19 cellular contexts compared by ENCODE assay signal in genomic region chr16:65657556-65657955, GRCh38.
DNase-seq lines count a peak whose midpoint lies in the region; ATAC-seq, FAIRE-seq and TF ChIP-seq lines count a peak whose summit lies in the region.
"Had no signal": no experiment of that assay in that cellular context is flagged by ENCODE, and none has a peak within 500 bp of the region (broad histone marks: within the 10 kb centered on the region; RNA-seq: fewer than 3 reads in every experiment).

No MANE protein-coding gene starts in this region.

- H3K27me3 ChIP-seq in A673 (replicated peaks; ENCODE audit: insufficient read depth, low read depth, low read length, poor library complexity), result no peaks in the 10 kb centered on the region
- no peaks in the 10 kb centered on the region for H3K27me3 ChIP-seq in GM23248 (replicated peaks; ENCODE audit: insufficient read depth)
- H3K27me3 ChIP-seq in bronchial epithelial cell (ENCODE audit: control insufficient read depth, insufficient read depth, low read length), result no peaks in the 10 kb centered on the region
- no peaks in the 10 kb centered on the region for H3K27me3 ChIP-seq in lower lobe of right lung (ENCODE audit: low read depth)
- H3K27me3 ChIP-seq: MG63 had no signal

- TF ChIP-seq CTCF in A673 (conservative IDR thresholded peaks at IDR 0.05; ENCODE audit: low read depth, low read length) (no peak), bronchial epithelial cell (IDR thresholded peaks at IDR 0.05; ENCODE audit: insufficient read depth, low read length, severe bottlenecking) (no peak), lower lobe of right lung (IDR thresholded peaks at IDR 0.05) (no peak)

- ATAC-seq in lower lobe of right lung, result no peak
- ATAC-seq in GM18870 (IDR thresholded peaks at IDR 0.05; ENCODE audit: unreplicated experiment), result no peak
- ATAC-seq in HG03025 (IDR thresholded peaks at IDR 0.05; ENCODE audit: low FRiP score, unreplicated experiment), result no peak
- ATAC-seq in HG02588 (IDR thresholded peaks at IDR 0.05; ENCODE audit: unreplicated experiment), result no peak
- ATAC-seq: GM12878 had no signal

- no peaks in the 10 kb centered on the region for H3K9me3 ChIP-seq in A673 (ENCODE audit: low read depth, low read length, poor library complexity, severe bottlenecking)
- H3K9me3 ChIP-seq in GM23248 (ENCODE audit: low read depth), result no peaks in the 10 kb centered on the region
- H3K9me3 ChIP-seq in lower lobe of right lung, result no peaks in the 10 kb centered on the region
- H3K9me3 ChIP-seq: MG63 had no signal

- BruUV-seq in A673 (replicated peaks; lab: Mats Ljungman, UMichigan), result no TSS peak

- H3K36me3 ChIP-seq in A673 (ENCODE audit: insufficient read depth, low read length, poor library complexity, severe bottlenecking) (no peaks in the 10 kb centered on the region), GM23248 (ENCODE audit: low read depth) (no peaks in the 10 kb centered on the region), bronchial epithelial cell (ENCODE audit: control insufficient read depth, insufficient read depth, low read length) (no peaks in the 10 kb centered on the region), lower lobe of right lung (no peaks in the 10 kb centered on the region)
- H3K36me3 ChIP-seq: MG63 had no signal

- H2AFZ ChIP-seq in GM23248, result no peak overlapping the region

- in situ Hi-C loops in GM23248 (cut with MboI), result no loop called here

- H3K4me3 ChIP-seq in A673 (ENCODE audit: low read depth, low read length, poor library complexity, severe bottlenecking), result no peak overlapping the region
- no peak overlapping the region for H3K4me3 ChIP-seq in GM23248
- H3K4me3 ChIP-seq in bronchial epithelial cell (ENCODE audit: low read depth, low read length), result no peak overlapping the region
- no peak overlapping the region for H3K4me3 ChIP-seq in lower lobe of right lung
- H3K4me3 ChIP-seq: GM12878, MG63 had no signal

- DNase-seq in A673 (ENCODE audit: low spot score), result no peak
- no peak for DNase-seq in GM23248
- peak; percentile 23 for DNase-seq in bronchial epithelial cell (ENCODE audit: low read depth)
- DNase-seq in lower lobe of right lung, result no peak
- DNase-seq in activated CD8-positive, alpha-beta memory T cell treated with anti-CD3 and anti-CD28 coated beads for 24 hours, result no peak
- DNase-seq: CD4-positive, CD25-positive, alpha-beta regulatory T cell; DMS79; Kasumi-1; NCI-H1417 treated with DMSO at 0.1 percent for 48 hours; NCI-H187; NCI-H446; NCI-H526; OCI-M1; SIG-M5 had no signal

- H3K79me2 ChIP-seq in GM23248 (ENCODE audit: insufficient read depth), result no peaks in the 10 kb centered on the region

- no peaks in the 10 kb centered on the region for H3K9me2 ChIP-seq in GM23248 (ENCODE audit: insufficient read depth)

- no peak overlapping the region for H3K9ac ChIP-seq in GM23248

- peaks cover 44% of the 10 kb centered on the region for H3F3A ChIP-seq in GM23248 (ENCODE audit: insufficient read depth)

- H3K4me2 ChIP-seq in GM23248 (ENCODE audit: unreplicated experiment), result peak overlapping the region; percentile 64

- CTCF ChIA-PET in A673 (lab: Charles Lee), result interaction anchor here (0.8 kb wide), 1 partner anchor 175 kb away, joined by 3 read pairs; no protein-coding TSS in a partner anchor

- POLR2A ChIA-PET in A673 (lab: Charles Lee; ENCODE audit: low non-redundant PET), result no interaction called here

- H3K4me1 ChIP-seq in A673 (ENCODE audit: insufficient read depth, low read length, poor library complexity, severe bottlenecking), result peaks cover 39% of the 10 kb centered on the region
- H3K4me1 ChIP-seq in GM23248 (ENCODE audit: insufficient read depth), result peaks cover 32% of the 10 kb centered on the region
- H3K4me1 ChIP-seq in lower lobe of right lung, result peaks cover 6% of the 10 kb centered on the region

- no peaks in the 10 kb centered on the region for H4K20me1 ChIP-seq in GM23248 (ENCODE audit: insufficient read depth)

- intact Hi-C loops in A673 (cut with micrococcal nuclease; ENCODE audit: unreplicated experiment) (loop anchor here (2.0 to 10.0 kb wide), 2 partner anchors 111 to 617 kb away; no protein-coding TSS in a partner anchor), lower lobe of right lung (cut with DNase I) (no loop called here)

- no peak for FAIRE-seq in bronchial epithelial cell (lab: Jason Lieb, UNC)
- FAIRE-seq: GM12878 had no signal

- H3K27ac ChIP-seq in A673 (ENCODE audit: low read depth, low read length, poor library complexity, severe bottlenecking), result peak overlapping the region; percentile 52
- H3K27ac ChIP-seq in GM23248, result no peak overlapping the region
- peak overlapping the region; percentile 2 for H3K27ac ChIP-seq in lower lobe of right lung

- 95% methylated on average over 1 of the region's 1 CpG for WGBS in GM23248 (ENCODE audit: low coverage in 1 of 2, low lambda C conversion rate in 2 of 2, missing lambda C conversion rate in 2 of 2), 2 experiments
